13 cellular contexts compared by ENCODE assay signal in the genomic region with DNA sequence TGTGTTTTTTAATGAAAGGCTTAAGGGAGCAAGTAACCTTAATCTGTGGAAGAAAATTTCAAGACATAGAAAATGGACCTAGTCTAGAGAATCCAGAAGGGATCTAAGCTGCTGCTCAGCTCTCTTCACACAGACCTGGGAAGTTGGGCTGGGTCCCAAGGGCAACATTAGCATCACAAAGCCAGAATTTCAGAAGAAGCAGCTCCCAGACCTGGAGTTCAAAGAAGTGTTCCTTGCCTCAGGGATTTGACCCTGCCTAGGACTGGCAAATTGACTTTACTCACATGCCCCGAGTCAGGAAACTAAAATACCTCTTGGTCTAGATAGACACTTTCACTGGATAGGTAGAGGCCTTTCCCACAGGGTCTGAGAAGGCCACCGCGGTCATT. TPM values are rescaled to one million over a fixed set of nuclear protein-coding genes. Genes with fewer than 3 reads are reported as not detected.
"Had no signal": no experiment of that assay in that cellular context is flagged by ENCODE, and none has a peak within 500 bp of the region (broad histone marks: within the 10 kb centered on the region; RNA-seq: fewer than 3 reads in every experiment).

No MANE protein-coding gene starts in this region.

RNA-seq across cellular contexts. Expression of a gene that starts 14.9 kb away (rescaled TPM):
- total RNA-seq: activated naive CD4-positive, alpha-beta T cell treated with anti-CD3 and anti-CD28 coated beads for 36 hours; activated naive CD4-positive, alpha-beta T cell treated with anti-CD3 and anti-CD28 coated beads, Interleukin-2, amount 50 U/mL, for 72 hours; activated naive CD8-positive, alpha-beta T cell treated with anti-CD3 and anti-CD28 coated beads for 36 hours; activated naive CD8-positive, alpha-beta T cell treated with anti-CD3 and anti-CD28 coated beads, Interleukin-2, amount 10 ng/mL, durations not matched to agents 7 days and 5 days; activated T-cell treated with anti-CD3 and anti-CD28 coated beads, Interleukin-2, amount 50 U/mL, for 4 hours; activated T-cell treated with anti-CD3 and anti-CD28 coated beads, Interleukin-2, amount 50 U/mL, for 72 hours; activated T-helper 1 cell treated with anti-CD3 and anti-CD28 coated beads, Interleukin-12 subunit alpha, Interleukin-12 subunit beta, Interleukin-2, Interleukin-4 antibody, amounts not matched to agents 30 ng/mL and 10 ng/mL and 1 ng/mL, durations not matched to agents 14 hours and 24 hours and 36 hours; activated T-helper 17 cell treated with anti-CD3 and anti-CD28 coated beads, Interleukin-2, amount 50 U/mL, for 72 hours; activated T-helper 2 cell treated with anti-CD3 and anti-CD28 coated beads, Interferon-gamma antibody, Interleukin-2, Interleukin-4, amounts not matched to agents 10 μg/mL and 5 μg/mL and 100 μg/mL, durations not matched to agents 14 hours and 24 hours and 36 hours; astrocyte; bronchial epithelial cell; cardiac muscle cell; chondrocyte had no signal
- polyA plus RNA-seq: cardiac muscle cell had no signal

RNA-seq across cellular contexts. Expression of a gene that starts 55.1 kb away (rescaled TPM):
- total RNA-seq: activated naive CD4-positive, alpha-beta T cell treated with anti-CD3 and anti-CD28 coated beads for 36 hours; activated naive CD4-positive, alpha-beta T cell treated with anti-CD3 and anti-CD28 coated beads, Interleukin-2, amount 50 U/mL, for 72 hours; activated naive CD8-positive, alpha-beta T cell treated with anti-CD3 and anti-CD28 coated beads for 36 hours; activated naive CD8-positive, alpha-beta T cell treated with anti-CD3 and anti-CD28 coated beads, Interleukin-2, amount 10 ng/mL, durations not matched to agents 7 days and 5 days; activated T-cell treated with anti-CD3 and anti-CD28 coated beads, Interleukin-2, amount 50 U/mL, for 4 hours; activated T-cell treated with anti-CD3 and anti-CD28 coated beads, Interleukin-2, amount 50 U/mL, for 72 hours; activated T-helper 1 cell treated with anti-CD3 and anti-CD28 coated beads, Interleukin-12 subunit alpha, Interleukin-12 subunit beta, Interleukin-2, Interleukin-4 antibody, amounts not matched to agents 30 ng/mL and 10 ng/mL and 1 ng/mL, durations not matched to agents 14 hours and 24 hours and 36 hours; activated T-helper 17 cell treated with anti-CD3 and anti-CD28 coated beads, Interleukin-2, amount 50 U/mL, for 72 hours; activated T-helper 2 cell treated with anti-CD3 and anti-CD28 coated beads, Interferon-gamma antibody, Interleukin-2, Interleukin-4, amounts not matched to agents 10 μg/mL and 5 μg/mL and 100 μg/mL, durations not matched to agents 14 hours and 24 hours and 36 hours had no signal
